ENCODE assay signal across 8 cellular contexts in genomic region chr13:77326905-77327604, GRCh38. TPM values are rescaled to one million over a fixed set of nuclear protein-coding genes. Genes with fewer than 3 reads are reported as not detected.
A peak's percentile ranks its signal among the peaks of the same experiment; 100 is the strongest.
DNase-seq lines count a peak whose midpoint lies in the region; ATAC-seq and TF ChIP-seq lines count a peak whose summit lies in the region.

TSS of gene MYCBP2 (minus strand) at chr13:77327094. CDS start at chr13:77326775, 319 bp downstream.

- peak; percentile 90 for DNase-seq in GOT3 (lab: John Stamatoyannopoulos, UW)
- DNase-seq in LNCaP clone FGC (ENCODE audit: low read depth) = peak; percentile 99
- DNase-seq in RWPE1 (ENCODE audit: low spot score) = peak; percentile 91
- peak; percentile 99 for DNase-seq in fibroblast of lung (ENCODE audit: low read depth in 2 of 2)
- peak; percentile 93 to 98 (median 98) for DNase-seq in naive thymus-derived CD4-positive, alpha-beta T cell
- DNase-seq in stimulated activated naive CD4-positive, alpha-beta T cell (lab: John Stamatoyannopoulos, UW) = peak; percentile 95 to 98 (median 96)

- H4K20me1 ChIP-seq in DOHH2 (ENCODE audit: control insufficient read depth, insufficient read depth, low read depth, low read length) (peaks cover 24% of the 10 kb centered on the region), fibroblast of lung (ENCODE audit: control insufficient read depth, extremely low read depth, insufficient read depth, low read length) (no peaks in the 10 kb centered on the region)

- peaks cover 27% of the 10 kb centered on the region for H3F3A ChIP-seq in DOHH2 (ENCODE audit: control insufficient read depth, insufficient read depth)

- H3K27ac Mint-ChIP-seq in activated T-helper 17 cell treated with anti-CD3 and anti-CD28 coated beads, Interleukin-2, amount 50 U/mL, for 72 hours = peak within 1 kb of the TSS; percentile 93
- peak within 1 kb of the TSS; percentile 92 to 99 (median 97) for H3K27ac Mint-ChIP-seq in naive thymus-derived CD4-positive, alpha-beta T cell

- H3K27me3 ChIP-seq in DOHH2 (ENCODE audit: control insufficient read depth, low read length) = no peaks in the 10 kb centered on the region
- H3K27me3 ChIP-seq in fibroblast of lung (ENCODE audit: control insufficient read depth, insufficient read depth, low read length) = no peaks in the 10 kb centered on the region
- H3K27me3 ChIP-seq in naive thymus-derived CD4-positive, alpha-beta T cell (ENCODE audit: control insufficient read depth in 2 of 2, insufficient read depth in 2 of 2, low read length in 2 of 2) = no peaks in the 10 kb centered on the region

- intact Hi-C loops in naive thymus-derived CD4-positive, alpha-beta T cell (cut with micrococcal nuclease) = loop anchor here (1.0 to 10.0 kb wide), 14 partner anchors 65 to 2000 kb away; partner anchors contain the start of genes CLN5 (in 1 of the 2), COMMD6 (in 1 of the 2), FBXL3 (in 1 of the 2) and KCTD12 (in 1 of the 2)

- H3K9ac ChIP-seq in fibroblast of lung (ENCODE audit: insufficient read depth, low read length) = peak within 1 kb of the TSS; percentile 80

- H3K9me2 ChIP-seq in DOHH2 (replicated peaks; ENCODE audit: control insufficient read depth, low read length) = no peaks in the 10 kb centered on the region

- TF ChIP-seq CTCF in DOHH2 (IDR thresholded peaks at IDR 0.05; ENCODE audit: low read depth, low read length, poor library complexity, severe bottlenecking) (no peak), LNCaP clone FGC (IDR thresholded peaks at IDR 0.05; ENCODE audit: control insufficient read depth, extremely low read depth, insufficient read depth) (no peak), RWPE1 (conservative IDR thresholded peaks at IDR 0.05; ENCODE audit: low read depth) (no peak), fibroblast of lung (conservative IDR thresholded peaks at IDR 0.05 in 1 of 2, IDR thresholded peaks at IDR 0.05 in 1 of 2; ENCODE audit: low read depth in 1 of 2, low read length in 2 of 2) (no peak)

- H2AFZ ChIP-seq in fibroblast of lung (ENCODE audit: low read length) = peak within 1 kb of the TSS; percentile 99

- H3K9me3 ChIP-seq in DOHH2 (ENCODE audit: control insufficient read depth, insufficient read depth, low read length) (no peaks in the 10 kb centered on the region), fibroblast of lung (ENCODE audit: control insufficient read depth, insufficient read depth, low read depth, low read length) (no peaks in the 10 kb centered on the region)
- no peaks in the 10 kb centered on the region for H3K9me3 ChIP-seq in naive thymus-derived CD4-positive, alpha-beta T cell (ENCODE audit: control insufficient read depth in 2 of 3, low read length in 3 of 3)

- H3K4me1 Mint-ChIP-seq in activated T-helper 17 cell treated with anti-CD3 and anti-CD28 coated beads, Interleukin-2, amount 50 U/mL, for 72 hours = peaks cover 32% of the 10 kb centered on the region
- peaks cover 37 to 79% (median 70%) of the 10 kb centered on the region in 7 donors for H3K4me1 Mint-ChIP-seq in naive thymus-derived CD4-positive, alpha-beta T cell

- peaks cover 58% of the 10 kb centered on the region for H3K4me1 ChIP-seq in DOHH2 (ENCODE audit: control insufficient read depth, low read length)
- H3K4me1 ChIP-seq in fibroblast of lung (ENCODE audit: control insufficient read depth, extremely low read depth, insufficient read depth, low read length) = peaks cover 7% of the 10 kb centered on the region
- H3K4me1 ChIP-seq in naive thymus-derived CD4-positive, alpha-beta T cell (ENCODE audit: control insufficient read depth in 2 of 2, insufficient read depth in 2 of 2, low read length in 2 of 2) = peaks cover 46 to 47% of the 10 kb centered on the region in 2 donors

- H3K9me3 Mint-ChIP-seq in activated T-helper 17 cell treated with anti-CD3 and anti-CD28 coated beads, Interleukin-2, amount 50 U/mL, for 72 hours = no peaks in the 10 kb centered on the region
- H3K9me3 Mint-ChIP-seq in naive thymus-derived CD4-positive, alpha-beta T cell = peaks cover 0 to 7% (median 0%) of the 10 kb centered on the region in 11 donors

- H3K4me2 ChIP-seq in DOHH2 (ENCODE audit: low read length) (peak within 1 kb of the TSS; percentile 81), fibroblast of lung (ENCODE audit: extremely low read depth, insufficient read depth, low read length) (peak within 1 kb of the TSS; percentile 86)

- POLR2A ChIA-PET in RWPE1 (lab: Yijun Ruan, JAX; ENCODE audit: low non-redundant PET) = interaction anchor here (0.6 to 0.7 kb wide), 2 partner anchors 8 to 9 kb away, joined by 3 read pairs; no protein-coding TSS in a partner anchor
- POLR2A ChIA-PET in naive thymus-derived CD4-positive, alpha-beta T cell (lab: Charles Lee) = interaction anchor here (0.5 to 3.0 kb wide), 12 partner anchors 9 to 1564 kb away, joined by 3 to 21 read pairs (median 4); partner anchors contain the start of genes FBXL3 and SLAIN1

- peaks cover 25% of the 10 kb centered on the region for H3K36me3 Mint-ChIP-seq in activated T-helper 17 cell treated with anti-CD3 and anti-CD28 coated beads, Interleukin-2, amount 50 U/mL, for 72 hours (ENCODE audit: low read depth)
- H3K36me3 Mint-ChIP-seq in naive thymus-derived CD4-positive, alpha-beta T cell = peaks cover 0 to 18% (median 0%) of the 10 kb centered on the region in 5 donors

- H3K4me3 ChIP-seq in DOHH2 (ENCODE audit: low read length) (peak within 1 kb of the TSS; percentile 80), LNCaP clone FGC (ENCODE audit: low read depth, low read length) (peak within 1 kb of the TSS; percentile 88), fibroblast of lung (replicated peaks in 1 of 4; ENCODE audit: control extremely low read depth in 1 of 4, insufficient read depth in 1 of 4, low read depth in 3 of 4, low read length in 4 of 4) (peak within 1 kb of the TSS; percentile 79 to 93 (median 89))
- H3K4me3 ChIP-seq in naive thymus-derived CD4-positive, alpha-beta T cell (ENCODE audit: low read length) = peak within 1 kb of the TSS; percentile 77

- ATAC-seq in activated T-helper 17 cell treated with anti-CD3 and anti-CD28 coated beads, Interleukin-2, amount 50 U/mL, for 72 hours (replicated peaks) = peak; percentile 65
- ATAC-seq in naive thymus-derived CD4-positive, alpha-beta T cell = peak; percentile 83

- CTCF ChIA-PET in RWPE1 (lab: Yijun Ruan, JAX) = interaction anchor here (0.5 to 0.7 kb wide), 5 partner anchors 151 to 1643 kb away, joined by 3 to 5 read pairs (median 4); no protein-coding TSS in a partner anchor
- CTCF ChIA-PET in naive thymus-derived CD4-positive, alpha-beta T cell (lab: Charles Lee) = interaction anchor here (0.6 to 2.7 kb wide), 3 partner anchors 53 to 151 kb away, joined by 5 to 13 read pairs (median 5); no protein-coding TSS in a partner anchor

- H3K27ac ChIP-seq in DOHH2 (ENCODE audit: low read depth, low read length) (peak within 1 kb of the TSS; percentile 99), RWPE1 (peak within 1 kb of the TSS; percentile 88), fibroblast of lung (ENCODE audit: insufficient read depth, low read length) (peak within 1 kb of the TSS; percentile 82)
- H3K27ac ChIP-seq in naive thymus-derived CD4-positive, alpha-beta T cell (ENCODE audit: low read depth, low read length) = peak within 1 kb of the TSS; percentile 86

- H3K79me2 ChIP-seq in DOHH2 (ENCODE audit: control insufficient read depth, low read length) = peaks cover 52% of the 10 kb centered on the region
- H3K79me2 ChIP-seq in fibroblast of lung (ENCODE audit: control insufficient read depth, insufficient read depth, low read length) = peaks cover 44% of the 10 kb centered on the region

- peak within 1 kb of the TSS; percentile 83 for H3K4me3 Mint-ChIP-seq in activated T-helper 17 cell treated with anti-CD3 and anti-CD28 coated beads, Interleukin-2, amount 50 U/mL, for 72 hours
- peak within 1 kb of the TSS; percentile 88 to 100 (median 98) for H3K4me3 Mint-ChIP-seq in naive thymus-derived CD4-positive, alpha-beta T cell

- H3K36me3 ChIP-seq in DOHH2 (ENCODE audit: control insufficient read depth, low read length) = peaks cover 20% of the 10 kb centered on the region
- H3K36me3 ChIP-seq in fibroblast of lung (ENCODE audit: control insufficient read depth, insufficient read depth, low read length) = no peaks in the 10 kb centered on the region
- peaks cover 0 to 10% (median 0%) of the 10 kb centered on the region in 3 experiments for H3K36me3 ChIP-seq in naive thymus-derived CD4-positive, alpha-beta T cell (ENCODE audit: control insufficient read depth in 2 of 3, insufficient read depth in 3 of 3, low read length in 3 of 3)

- H3K27me3 Mint-ChIP-seq in activated T-helper 17 cell treated with anti-CD3 and anti-CD28 coated beads, Interleukin-2, amount 50 U/mL, for 72 hours = no peaks in the 10 kb centered on the region
- H3K27me3 Mint-ChIP-seq in naive thymus-derived CD4-positive, alpha-beta T cell = peaks cover 0 to 2% (median 0%) of the 10 kb centered on the region in 5 donors

RNA-seq across cellular contexts. Expression of gene MYCBP2, which starts in this region (rescaled TPM):
- total RNA-seq in activated T-helper 17 cell treated with anti-CD3 and anti-CD28 coated beads, Interleukin-2, amount 50 U/mL, for 72 hours = 100 to 1,000 TPM in 1 of 2 donors, 10 to 100 TPM in 1; 69.1 to 101 TPM
- total RNA-seq in fibroblast of lung = 62.1 and 95.9 TPM in 2 replicates
- 32.5 and 38.8 TPM in 2 replicates for polyA plus RNA-seq in fibroblast of lung
- 36.4 and 40.9 TPM in 2 replicates for polyA plus RNA-seq in fibroblast of lung (2012)
- polyA minus RNA-seq in fibroblast of lung (ENCODE audit: low replicate concordance) = 33.3 and 47.8 TPM in 2 replicates
- total RNA-seq in naive thymus-derived CD4-positive, alpha-beta T cell = 100 to 1,000 TPM; 135 to 216 (median 176) TPM
- polyA plus RNA-seq in naive thymus-derived CD4-positive, alpha-beta T cell = 10 to 100 TPM; 38.8 to 57.3 TPM

Comparison
In these comparisons a context has a peak if more than half of its experiments do, and no peak if none do; other contexts are left out.
1. Peak in every context shown above with its lines: DNase-seq, ATAC-seq, H3K4me3 ChIP-seq and H3K27ac ChIP-seq.